ENCODE assay signal across 19 cellular contexts in genomic region chr19:33441828-33442227, GRCh38.
DNase-seq lines count a peak whose midpoint lies in the region; ATAC-seq and TF ChIP-seq lines count a peak whose summit lies in the region.
"Had no signal": no experiment of that assay in that cellular context is flagged by ENCODE, and none has a peak within 500 bp of the region (broad histone marks: within the 10 kb centered on the region; RNA-seq: fewer than 3 reads in every experiment).

No MANE protein-coding gene starts in this region.

- no peak for TF ChIP-seq CTCF in left ventricle myocardium inferior (IDR thresholded peaks at IDR 0.05; ENCODE audit: borderline replicate concordance)

- peaks cover 9% of the 10 kb centered on the region for H3K4me1 ChIP-seq in left ventricle myocardium inferior

- H3K27me3 ChIP-seq in left ventricle myocardium inferior (ENCODE audit: low read depth): no peaks in the 10 kb centered on the region
- H3K27me3 ChIP-seq: BLaER1, MG63 had no signal

- ATAC-seq in left lobe of liver: peak; percentile 16
- ATAC-seq: GM23338 had no signal

- no peaks in the 10 kb centered on the region for H3K9me3 ChIP-seq in left ventricle myocardium inferior (replicated peaks)
- H3K9me3 ChIP-seq: BLaER1, MG63 had no signal

- no peak overlapping the region for H3K27ac ChIP-seq in left ventricle myocardium inferior (replicated peaks)
- H3K27ac ChIP-seq: BLaER1 had no signal

- intact Hi-C loops in cardiac septum (cut with DNase I) (no loop called here), left ventricle myocardium inferior (cut with micrococcal nuclease) (no loop called here), posterior vena cava (cut with DNase I) (no loop called here)

- DNase-seq in cardiac septum (ENCODE audit: low spot score) (peak; percentile 53), left ventricle myocardium inferior (no peak), left lobe of liver (ENCODE audit: low spot score) (peak; percentile 66), posterior vena cava (ENCODE audit: low spot score) (peak; percentile 15), NCI-H526 (lab: John Stamatoyannopoulos, UW) (no peak), NCI-H1417 (lab: John Stamatoyannopoulos, UW) (no peak), RPMI8226 (no peak)
- DNase-seq: CD4-positive, CD25-positive, alpha-beta regulatory T cell; H9; KBM-7; MG63; NCI-H1105 treated with DMSO at 0.1 percent for 48 hours; NCI-H1694; NCI-H2029 treated with DMSO at 0.1 percent for 48 hours; NCI-H446 treated with DMSO at 0.1 percent for 48 hours; NCI-H526 treated with DMSO at 0.1 percent for 48 hours; SHP77 treated with DMSO at 0.1 percent for 48 hours had no signal

- no peak overlapping the region for H3K4me3 ChIP-seq in left ventricle myocardium inferior
- H3K4me3 ChIP-seq: BLaER1, GM23338, MG63 had no signal

- H3K36me3 ChIP-seq in left ventricle myocardium inferior: peaks cover 9% of the 10 kb centered on the region
- H3K36me3 ChIP-seq: BLaER1, MG63 had no signal

Comparison
In these comparisons a context has a peak if more than half of its experiments do, and no peak if none do; other contexts are left out.
1. DNase-seq: peak in cardiac septum (single experiment), left lobe of liver (single experiment) and posterior vena cava (single experiment); none in left ventricle myocardium inferior (single experiment), NCI-H526 (0 of 2), NCI-H1417 (0 of 3) and RPMI8226 (single experiment).